In genomic region chr5:127014573-127014972, GRCh38 we compare ENCODE assay signal across 13 cellular contexts. TPM values are rescaled to one million over a fixed set of nuclear protein-coding genes. Genes with fewer than 3 reads are reported as not detected.
DNase-seq lines count a peak whose midpoint lies in the region; ATAC-seq, FAIRE-seq and TF ChIP-seq lines count a peak whose summit lies in the region.
"Had no signal": no experiment of that assay in that cellular context is flagged by ENCODE, and none has a peak within 500 bp of the region (broad histone marks: within the 10 kb centered on the region; RNA-seq: fewer than 3 reads in every experiment).

No MANE protein-coding gene starts in this region.

- RAD21 ChIA-PET in GM12878 (lab: Charles Lee; ENCODE audit: unreplicated experiment) = interaction anchor here (0.6 to 6.7 kb wide), 16 partner anchors 8 to 347 kb away, joined by 3 to 107 read pairs (median 4); no protein-coding TSS in a partner anchor

- TF ChIP-seq CTCF in GM12878 (IDR thresholded peaks at IDR 0.05 in 2 of 3, conservative IDR thresholded peaks at IDR 0.05 in 1 of 3; ENCODE audit: control insufficient read depth in 2 of 3, extremely low read depth in 1 of 3, insufficient read depth in 1 of 3, low read depth in 3 of 3, low read length in 3 of 3) (no peak), omental fat pad (IDR thresholded peaks at IDR 0.05) (no peak)

- no peaks in the 10 kb centered on the region; the same call in 1 of the 2 replicates for H3K79me2 ChIP-seq in GM12878 (ENCODE audit: control insufficient read depth, insufficient read depth, low read length)

- peaks cover 25% of the 10 kb centered on the region for H3K4me1 ChIP-seq in GM12878 (ENCODE audit: control insufficient read depth, insufficient read depth, low read length)

- no peak overlapping the region for H2AFZ ChIP-seq in GM12878 (ENCODE audit: control insufficient read depth, low read depth, low read length)

- DNase-seq in GM18507 (ENCODE audit: extremely low spot score, insufficient read length, low read depth) = no peak
- no peak for DNase-seq in GM12878 (ENCODE audit: low read depth, low spot score)
- no peak for DNase-seq in omental fat pad (ENCODE audit: low spot score)
- no peak for DNase-seq in DMS153 treated with DMSO at 0.1 percent for 48 hours (lab: John Stamatoyannopoulos, UW; ENCODE audit: unreplicated experiment)
- DNase-seq in NCI-H128 (lab: John Stamatoyannopoulos, UW; ENCODE audit: unreplicated experiment) = no peak
- DNase-seq: activated T-cell treated with anti-CD3 and anti-CD28 coated beads, Interleukin-2, amount 50 U/mL, for 72 hours; left ventricle myocardium superior; NCI-H2227 treated with DMSO at 0.1 percent for 48 hours had no signal

- no peak overlapping the region for H3K4me3 ChIP-seq in GM12878

- POLR2A ChIA-PET in GM12878 (lab: Charles Lee) = interaction anchor here (1.1 to 6.7 kb wide), 4 partner anchors 12 to 237 kb away, joined by 4 to 114 read pairs (median 6); no protein-coding TSS in a partner anchor

- H3K9ac ChIP-seq in GM12878 (ENCODE audit: control insufficient read depth, insufficient read depth, low read length) = no peak overlapping the region
- H3K9ac ChIP-seq: KMS-11 had no signal

- peak; percentile 34; the same call in 1 of the 2 replicates for TF ChIP-seq RAD21 in GM12878 (IDR thresholded peaks at IDR 0.05; ENCODE audit: insufficient read depth, low read depth, low read length)

- BruUV-seq in GM12878 (replicated peaks; lab: Mats Ljungman, UMichigan) = no TSS peak

- ATAC-seq in HG02588 (IDR thresholded peaks at IDR 0.05; ENCODE audit: unreplicated experiment) = peak; percentile 37
- ATAC-seq in HG03442 (IDR thresholded peaks at IDR 0.05; ENCODE audit: unreplicated experiment) = peak; percentile 62
- peak; percentile 50 for ATAC-seq in GM12878
- ATAC-seq in omental fat pad (ENCODE audit: low FRiP score) = no peak
- no peak for ATAC-seq in activated CD4-positive, CD25-positive, alpha-beta regulatory T cell treated with anti-CD3 and anti-CD28 coated beads, Interleukin-2, amount 50 U/mL, for 24 hours
- ATAC-seq: activated T-cell treated with anti-CD3 and anti-CD28 coated beads, Interleukin-2, amount 50 U/mL, for 72 hours; left ventricle myocardium superior had no signal

- peak in 1 of 2 experiments; percentile 43; a peak in 1 of 4 replicates for TF ChIP-seq EP300 in GM12878 (IDR thresholded peaks at IDR 0.05; ENCODE audit: borderline replicate concordance in 1 of 2, control insufficient read depth in 1 of 2, low read depth in 2 of 2, low read length in 2 of 2)

- H3K27me3 ChIP-seq in GM12878 (replicated peaks in 1 of 2; ENCODE audit: control insufficient read depth in 2 of 2, insufficient read depth in 2 of 2, low read length in 1 of 2) = no peaks in the 10 kb centered on the region

- no peaks in the 10 kb centered on the region for H3K36me3 ChIP-seq in GM12878 (ENCODE audit: control insufficient read depth in 2 of 2, insufficient read depth in 2 of 2, low read length in 1 of 2)

- 40% methylated on average over 1 of the region's 1 CpG for WGBS in GM12878 (ENCODE audit: insufficient coverage, insufficient replicate concordance, low lambda C conversion rate, missing lambda C conversion rate)

- H3K27ac ChIP-seq in GM12878 (ENCODE audit: control insufficient read depth, insufficient read depth) = no peak overlapping the region
- H3K27ac ChIP-seq: C4-2B, KMS-11 had no signal

- in situ Hi-C loops in GM12878 (cut with MboI) = no loop called here

- CTCF ChIA-PET in GM12878 (lab: Yijun Ruan, JAX) = interaction anchor here (0.6 to 2.5 kb wide), 9 partner anchors 8 to 203 kb away, joined by 3 to 32 read pairs (median 4); no protein-coding TSS in a partner anchor

- intact Hi-C loops in GM12878 (cut with micrococcal nuclease; ENCODE audit: unreplicated experiment) = loop anchor here (2.0 to 5.0 kb wide), 3 partner anchors 14 to 572 kb away; partner anchors contain the start of gene LMNB1

- no peaks in the 10 kb centered on the region for H4K20me1 ChIP-seq in GM12878 (ENCODE audit: control insufficient read depth, insufficient read depth)

- no peak overlapping the region for H3K4me2 ChIP-seq in GM12878 (ENCODE audit: control insufficient read depth, insufficient read depth)
- H3K4me2 ChIP-seq: KMS-11 had no signal

- SMC1A ChIA-PET in GM12878 (lab: Charles Lee; ENCODE audit: uncharacterized antibody, unreplicated experiment) = interaction anchor here (0.7 to 8.3 kb wide), 12 partner anchors 8 to 223 kb away, joined by 3 to 156 read pairs (median 6); partner anchors contain the start of gene MARCHF3

- FAIRE-seq in GM18507 (lab: Jason Lieb, UNC) (peak; percentile 68), GM12878 (lab: Jason Lieb, UNC) (no peak)

- H3K9me3 ChIP-seq in GM12878 (replicated peaks; ENCODE audit: control insufficient read depth, insufficient read depth, low read length) = peaks cover 1% of the 10 kb centered on the region; the same call in 2 of the 3 replicates

- TF ChIP-seq POLR2A in GM12878 (IDR thresholded peaks at IDR 0.05; ENCODE audit: low read depth, low read length) = no peak

TF ChIP-seq in GM12878, 131 proteins besides CTCF, POLR2A, EP300 and RAD21 (continues in another document):
- TF ChIP-seq ZNF687 (IDR thresholded peaks at IDR 0.05) (0 out of 2 replicates have a peak, but pooled peaks have one; percentile 32), RUNX3 (IDR thresholded peaks at IDR 0.05; ENCODE audit: low read length) (peak; percentile 36; the same call in 1 of the 2 replicates), RB1 (IDR thresholded peaks at IDR 0.05; ENCODE audit: borderline replicate concordance) (0 out of 2 replicates have a peak, but pooled peaks have one; percentile 8), EED (IDR thresholded peaks at IDR 0.05; ENCODE audit: low read depth) (0 out of 2 replicates have a peak, but pooled peaks have one; percentile 25)

RNA-seq across cellular contexts. Expression of gene MARCHF3, which starts 15.8 kb away (rescaled TPM):
- total RNA-seq in GM12878 (2013; cell fraction: nucleolus; rRNA removed) = 51.9 and 61.9 TPM in 2 replicates
- total RNA-seq in GM12878 (2014; rRNA removed) = 13.4 and 16.9 TPM in 2 replicates
- total RNA-seq in GM12878 (2014; rRNA removed; fragmentation: Illumina TruSeq; extraction: Trizol) = 9.5 and 10.2 TPM in 2 replicates
- total RNA-seq in GM12878 (2021) = 12.3 and 14.5 TPM in 2 replicates
- 2.1 TPM for polyA plus RNA-seq in GM12878 (2011; ENCODE audit: low read depth)
- polyA plus RNA-seq in GM12878 (2011; rRNA removed) = 24.1 and 24.7 TPM in 2 replicates
- 16.4 and 20.5 TPM in 2 replicates for polyA plus RNA-seq in GM12878 (2011; cell fraction: cytosol; rRNA removed)
- polyA plus RNA-seq in GM12878 (2011; cell fraction: nucleus; rRNA removed) = 16.0 and 19.7 TPM in 2 replicates
- 3.8 and 4.4 TPM in 2 replicates for polyA plus RNA-seq in GM12878 (2012)
- polyA plus RNA-seq in GM12878 (2014; fragmentation: Illumina TruSeq; extraction: Trizol) = 8.5 and 11.1 TPM in 2 replicates
- polyA plus RNA-seq in GM12878 (2014; fragmentation: Nextera tagmentation; extraction: Ambion mirVana) = 1 to 10 TPM; 3.6 to 6.4 TPM
- polyA plus RNA-seq in GM12878 (2014; rRNA removed) = 5.7 and 7.9 TPM in 2 replicates
- 10 to 100 TPM; 15.4 to 17.4 TPM for polyA plus RNA-seq in GM12878 (2016; fragmentation: Nextera tagmentation; extraction: Ambion mirVana)
- 30.8 and 39.3 TPM in 2 replicates for polyA minus RNA-seq in GM12878 (2011; rRNA and poly(A)+ RNA removed)
- 8.4 and 10.8 TPM in 2 replicates for polyA minus RNA-seq in GM12878 (2011; cell fraction: cytosol; rRNA and poly(A)+ RNA removed)
- 23.6 and 31.9 TPM in 2 replicates for polyA minus RNA-seq in GM12878 (2011; cell fraction: nucleus; rRNA and poly(A)+ RNA removed)
- 10 to 100 TPM in 2 of 4 donors, 1 to 10 TPM in 2; 7.4 to 72.7 (median 16.2) TPM for total RNA-seq in omental fat pad

RNA-seq across cellular contexts. Expression of gene C5orf63, which starts 58.7 kb away (rescaled TPM):
- total RNA-seq in GM12878 (2013; cell fraction: nucleolus; rRNA removed) = 48.1 and 52.3 TPM in 2 replicates
- total RNA-seq in GM12878 (2014; rRNA removed) (9.9 and 12.2 TPM in 2 replicates), GM12878 (2014; rRNA removed; fragmentation: Illumina TruSeq; extraction: Trizol) (8.7 and 10.2 TPM in 2 replicates), GM12878 (2021) (10.2 and 12.8 TPM in 2 replicates), omental fat pad (1 to 10 TPM; 1.8 to 6.5 (median 4.7) TPM)
- polyA plus RNA-seq in GM12878 (2011; ENCODE audit: low read depth) = 12.8 TPM
- polyA plus RNA-seq in GM12878 (2011; rRNA removed) (9.4 and 14.4 TPM in 2 replicates), GM12878 (2014; fragmentation: Illumina TruSeq; extraction: Trizol) (13.6 and 19.1 TPM in 2 replicates), GM12878 (2014; fragmentation: Nextera tagmentation; extraction: Ambion mirVana) (10 to 100 TPM; 48.5 to 54.3 TPM), GM12878 (2014; rRNA removed) (10.2 and 10.4 TPM in 2 replicates), GM12878 (2016; fragmentation: Nextera tagmentation; extraction: Ambion mirVana) (10 to 100 TPM; 24.4 to 26.5 TPM)
- polyA plus RNA-seq in GM12878 (2011; cell fraction: cytosol; rRNA removed) = 4.2 and 4.4 TPM in 2 replicates
- polyA plus RNA-seq in GM12878 (2011; cell fraction: nucleus; rRNA removed) = 14.3 and 17.2 TPM in 2 replicates
- polyA plus RNA-seq in GM12878 (2012) = 7.0 and 11.7 TPM in 2 replicates
- polyA minus RNA-seq in GM12878 (2011; rRNA and poly(A)+ RNA removed) = 4.6 and 4.9 TPM in 2 replicates
- 0.53 and 3.5 TPM in 2 replicates for polyA minus RNA-seq in GM12878 (2011; cell fraction: cytosol; rRNA and poly(A)+ RNA removed)
- polyA minus RNA-seq in GM12878 (2011; cell fraction: nucleus; rRNA and poly(A)+ RNA removed) = 5.7 and 7.3 TPM in 2 replicates

Comparison
In these comparisons a context has a peak if more than half of its experiments do, and no peak if none do; other contexts are left out.
1. ATAC-seq: peak in HG02588 (single experiment), HG03442 (single experiment) and GM12878 (single experiment); none in omental fat pad (single experiment) and activated CD4-positive, CD25-positive, alpha-beta regulatory T cell treated with anti-CD3 and anti-CD28 coated beads, Interleukin-2, amount 50 U/mL, for 24 hours (0 of 2).